ENCODE assay signal across 1 cellular context in genomic region chr10:33878238-33878637, GRCh38.
TF ChIP-seq lines count a peak whose summit lies in the region.

No MANE protein-coding gene starts in this region.

TF ChIP-seq in GM23338, 12 proteins besides CTCF, POLR2A, EP300 and RAD21:
- TF ChIP-seq ZNF462 (CRISPR knock-in tag; IDR thresholded peaks at IDR 0.05) = no peak
- TF ChIP-seq JUNB (IDR thresholded peaks at IDR 0.05; ENCODE audit: unreplicated experiment) = no peak
- TF ChIP-seq POLR2AphosphoS5 (IDR thresholded peaks at IDR 0.05; ENCODE audit: low read depth) = no peak
- no peak for TF ChIP-seq EZH2phosphoT487 (IDR thresholded peaks at IDR 0.05; ENCODE audit: unreplicated experiment)
- TF ChIP-seq NANOG (IDR thresholded peaks at IDR 0.05; ENCODE audit: borderline replicate concordance) = no peak
- no peak for TF ChIP-seq REST (IDR thresholded peaks at IDR 0.05; ENCODE audit: unreplicated experiment)
- no peak for TF ChIP-seq ZNF114 (CRISPR knock-in tag; IDR thresholded peaks at IDR 0.05)
- no peak for TF ChIP-seq STAT1 (IDR thresholded peaks at IDR 0.05; ENCODE audit: unreplicated experiment)
- TF ChIP-seq ZNF331 (CRISPR knock-in tag; IDR thresholded peaks at IDR 0.05; ENCODE audit: low read depth) = no peak
- TF ChIP-seq CREB1 (CRISPR knock-in tag; IDR thresholded peaks at IDR 0.05; ENCODE audit: low read depth) = no peak
- TF ChIP-seq ETS1 (IDR thresholded peaks at IDR 0.05) = no peak
- no peak for TF ChIP-seq EZH2 (IDR thresholded peaks at IDR 0.05; ENCODE audit: low read depth, unreplicated experiment)
